ENCODE assay signal across 8 cellular contexts in genomic region chr2:24049485-24050021, GRCh38. TPM values are rescaled to one million over a fixed set of nuclear protein-coding genes. Genes with fewer than 3 reads are reported as not detected.
DNase-seq lines count a peak whose midpoint lies in the region; ATAC-seq, FAIRE-seq and TF ChIP-seq lines count a peak whose summit lies in the region.

TSS of gene FKBP1B (plus strand) at chr2:24049741. CDS start at chr2:24049850, 109 bp downstream.

- H3K27ac ChIP-seq in endothelial cell of umbilical vein (ENCODE audit: insufficient read depth, low read depth, low read length) (no peak within 1 kb of the TSS), mucosa of rectum (ENCODE audit: low read depth in 2 of 2, low read length in 2 of 2) (no peak within 1 kb of the TSS)

- intact Hi-C loops in endothelial cell of umbilical vein (cut with micrococcal nuclease): no loop called here

- POLR2A ChIA-PET in endothelial cell of umbilical vein (lab: Charles Lee): interaction anchor here (0.6 kb wide), 1 partner anchor 117 kb away, joined by 4 read pairs; no protein-coding TSS in a partner anchor

- H3K9me1 ChIP-seq in endothelial cell of umbilical vein (replicated peaks; ENCODE audit: control insufficient read depth, extremely low read depth, insufficient read depth, low read length): no peaks in the 10 kb centered on the region

- no peaks in the 10 kb centered on the region for H3K9me3 Mint-ChIP-seq in stimulated activated effector memory CD8-positive, alpha-beta T cell treated with anti-CD3 and anti-CD28 coated beads, Interleukin-12 subunit alpha, Interleukin-12 subunit beta, amount 100 ng/mL, for 72 hours

- peaks cover 16% of the 10 kb centered on the region for H3K79me2 ChIP-seq in endothelial cell of umbilical vein (ENCODE audit: control insufficient read depth, insufficient read depth, low read length)

- FAIRE-seq in endothelial cell of umbilical vein (lab: Jason Lieb, UNC): peak; percentile 63

- H3K4me1 Mint-ChIP-seq in stimulated activated effector memory CD8-positive, alpha-beta T cell treated with anti-CD3 and anti-CD28 coated beads, Interleukin-12 subunit alpha, Interleukin-12 subunit beta, amount 100 ng/mL, for 72 hours: peaks cover 26% of the 10 kb centered on the region

- H3K4me3 ChIP-seq in endothelial cell of umbilical vein (replicated peaks in 1 of 3; ENCODE audit: insufficient read depth in 1 of 3, low read depth in 1 of 3, low read length in 3 of 3) (peak within 1 kb of the TSS; percentile 75 to 93 (median 77)), mucosa of rectum (ENCODE audit: low read length in 2 of 2) (peak within 1 kb of the TSS; percentile 68 to 69)

- TF ChIP-seq POLR2A in endothelial cell of umbilical vein (IDR thresholded peaks at IDR 0.05; ENCODE audit: low read depth, low read length): peak; percentile 64

- no peak for TF ChIP-seq CTCF in endothelial cell of umbilical vein (IDR thresholded peaks at IDR 0.05; ENCODE audit: extremely low read depth in 1 of 2, insufficient read depth in 1 of 2, low read depth in 1 of 2, low read length in 2 of 2)

- H3K4me1 ChIP-seq in endothelial cell of umbilical vein (ENCODE audit: control insufficient read depth, extremely low read depth, insufficient read depth, low read length): peaks cover 23% of the 10 kb centered on the region
- peaks cover 5 to 6% of the 10 kb centered on the region in 2 donors for H3K4me1 ChIP-seq in mucosa of rectum (ENCODE audit: control insufficient read depth in 2 of 2, insufficient read depth in 2 of 2, low read length in 2 of 2)

- H3K9ac ChIP-seq in endothelial cell of umbilical vein (replicated peaks; ENCODE audit: extremely low read depth, insufficient read depth, low read length) (peak within 1 kb of the TSS; percentile 64), mucosa of rectum (ENCODE audit: low read depth in 1 of 2, low read length in 2 of 2) (peak within 1 kb of the TSS; percentile 26 to 57)

- DNase-seq in NCI-H2196 treated with DMSO at 0.1 percent for 48 hours (lab: John Stamatoyannopoulos, UW; ENCODE audit: unreplicated experiment) (peak; percentile 26), endothelial cell of umbilical vein (ENCODE audit: low read depth, low spot score) (peak; percentile 47)
- DNase-seq in activated CD8-positive, alpha-beta memory T cell treated with anti-CD3 and anti-CD28 coated beads for 48 hours (ENCODE audit: low read depth in 2 of 3, low spot score in 2 of 3): peak; percentile 20 to 37 (median 36)
- peak; percentile 66 to 78 for DNase-seq in stimulated activated effector memory CD8-positive, alpha-beta T cell treated with anti-CD3 and anti-CD28 coated beads, Interleukin-12 subunit alpha, Interleukin-12 subunit beta, amount 100 ng/mL, for 72 hours (ENCODE audit: low spot score in 2 of 2)

- dilution Hi-C loops in endothelial cell of umbilical vein (cut with MboI; ENCODE audit: extremely low pct_ligation_motif_present, low sequenced_read_pairs): no loop called here

- peaks cover 7% of the 10 kb centered on the region for H3K36me3 Mint-ChIP-seq in stimulated activated effector memory CD8-positive, alpha-beta T cell treated with anti-CD3 and anti-CD28 coated beads, Interleukin-12 subunit alpha, Interleukin-12 subunit beta, amount 100 ng/mL, for 72 hours

- peak within 1 kb of the TSS; percentile 60 for H3K4me2 ChIP-seq in endothelial cell of umbilical vein (ENCODE audit: insufficient read depth, low read length)

- peak within 1 kb of the TSS; percentile 77 for H2AFZ ChIP-seq in endothelial cell of umbilical vein (ENCODE audit: low read depth, low read length)

- no peaks in the 10 kb centered on the region for H3K9me3 ChIP-seq in endothelial cell of umbilical vein (replicated peaks; ENCODE audit: control insufficient read depth, insufficient read depth, low read length)
- H3K9me3 ChIP-seq in mucosa of rectum (ENCODE audit: control insufficient read depth in 2 of 2, low read length in 2 of 2): no peaks in the 10 kb centered on the region

- H3K27ac Mint-ChIP-seq in stimulated activated effector memory CD8-positive, alpha-beta T cell treated with anti-CD3 and anti-CD28 coated beads, Interleukin-12 subunit alpha, Interleukin-12 subunit beta, amount 100 ng/mL, for 72 hours: no peak within 1 kb of the TSS

- CTCF ChIA-PET in endothelial cell of umbilical vein (lab: Charles Lee): interaction anchor here (0.8 to 2.7 kb wide), 3 partner anchors 35 to 225 kb away, joined by 4 to 8 read pairs (median 5); partner anchors contain the start of genes ATAD2B and TP53I3

- H3K27me3 ChIP-seq in endothelial cell of umbilical vein (ENCODE audit: control insufficient read depth in 2 of 2, insufficient read depth in 2 of 2, low read length in 2 of 2) (no peaks in the 10 kb centered on the region), mucosa of rectum (ENCODE audit: control insufficient read depth in 2 of 2, insufficient read depth in 2 of 2, low read length in 2 of 2) (no peaks in the 10 kb centered on the region)

- ATAC-seq in GM18498 (IDR thresholded peaks at IDR 0.05; ENCODE audit: unreplicated experiment): peak; percentile 24
- ATAC-seq in stimulated activated effector memory CD8-positive, alpha-beta T cell treated with anti-CD3 and anti-CD28 coated beads, Interleukin-12 subunit alpha, Interleukin-12 subunit beta, amount 100 ng/mL, for 72 hours: peak; percentile 61
- no peak for ATAC-seq in GM21447 (IDR thresholded peaks at IDR 0.05; ENCODE audit: unreplicated experiment)
- ATAC-seq in GM21526 (IDR thresholded peaks at IDR 0.05; ENCODE audit: low FRiP score, unreplicated experiment): no peak

- no TSS peak for BruUV-seq in endothelial cell of umbilical vein (replicated peaks; lab: Mats Ljungman, UMichigan)

- H4K20me1 ChIP-seq in endothelial cell of umbilical vein (replicated peaks; ENCODE audit: control insufficient read depth, extremely low read depth, insufficient read depth, low read length): no peaks in the 10 kb centered on the region

- H3K4me3 Mint-ChIP-seq in stimulated activated effector memory CD8-positive, alpha-beta T cell treated with anti-CD3 and anti-CD28 coated beads, Interleukin-12 subunit alpha, Interleukin-12 subunit beta, amount 100 ng/mL, for 72 hours: no peak within 1 kb of the TSS

- H3K36me3 ChIP-seq in endothelial cell of umbilical vein (ENCODE audit: control insufficient read depth in 2 of 2, extremely low read depth in 1 of 2, insufficient read depth in 2 of 2, low read length in 2 of 2) (no peaks in the 10 kb centered on the region), mucosa of rectum (ENCODE audit: control insufficient read depth in 2 of 2, insufficient read depth in 2 of 2, low read length in 2 of 2) (no peaks in the 10 kb centered on the region)

TF ChIP-seq in endothelial cell of umbilical vein, 7 proteins besides CTCF, POLR2A, EP300 and RAD21:
- no peak for TF ChIP-seq JUN (IDR thresholded peaks at IDR 0.05; ENCODE audit: borderline replicate concordance, insufficient read depth, insufficient read length, low read depth)
- no peak for TF ChIP-seq GATA2 (IDR thresholded peaks at IDR 0.05; ENCODE audit: insufficient read depth, insufficient read length, low read depth, low read length)
- TF ChIP-seq MAX (IDR thresholded peaks at IDR 0.05; ENCODE audit: insufficient read depth, insufficient read length): no peak
- TF ChIP-seq FOS (IDR thresholded peaks at IDR 0.05; ENCODE audit: borderline replicate concordance, insufficient read depth, low read length): no peak
- TF ChIP-seq MYC (IDR thresholded peaks at IDR 0.05; ENCODE audit: low read depth, low read length): peak; percentile 9
- TF ChIP-seq POLR2AphosphoS5 (IDR thresholded peaks at IDR 0.05; ENCODE audit: insufficient read depth, low read depth, low read length): peak; percentile 38
- no peak for TF ChIP-seq EZH2 (IDR thresholded peaks at IDR 0.05; ENCODE audit: borderline replicate concordance, low read depth, low read length, severe bottlenecking)

RNA-seq across cellular contexts. Expression of gene FKBP1B, which starts in this region (rescaled TPM):
- 12.9 and 16.8 TPM in 2 replicates for total RNA-seq in endothelial cell of umbilical vein
- polyA plus RNA-seq in endothelial cell of umbilical vein: 40.2 and 44.6 TPM in 2 replicates
- polyA plus RNA-seq in endothelial cell of umbilical vein (2011; cell fraction: cytosol; rRNA removed): 38.4 and 41.1 TPM in 2 replicates
- polyA plus RNA-seq in endothelial cell of umbilical vein (2011; cell fraction: nucleus; rRNA removed): 14.2 and 16.8 TPM in 2 replicates
- polyA plus RNA-seq in endothelial cell of umbilical vein (2012): 27.3 and 30.8 TPM in 2 replicates
- 15.1 and 16.2 TPM in 2 replicates for polyA minus RNA-seq in endothelial cell of umbilical vein
- not detected for polyA minus RNA-seq in endothelial cell of umbilical vein (2011; cell fraction: cytosol; rRNA and poly(A)+ RNA removed)
- polyA minus RNA-seq in endothelial cell of umbilical vein (2011; cell fraction: nucleus; rRNA and poly(A)+ RNA removed): 2.7 and 3.2 TPM in 2 replicates

Comparison
In these comparisons a context has a peak if more than half of its experiments do, and no peak if none do; other contexts are left out.
1. ATAC-seq: peak in GM18498 (single experiment) and stimulated activated effector memory CD8-positive, alpha-beta T cell treated with anti-CD3 and anti-CD28 coated beads, Interleukin-12 subunit alpha, Interleukin-12 subunit beta, amount 100 ng/mL, for 72 hours (single experiment); none in GM21447 (single experiment) and GM21526 (single experiment).
2. Peak in every context shown above with its lines, with median percentiles within 50 percentile points of each other: DNase-seq.